In the genomic region with DNA sequence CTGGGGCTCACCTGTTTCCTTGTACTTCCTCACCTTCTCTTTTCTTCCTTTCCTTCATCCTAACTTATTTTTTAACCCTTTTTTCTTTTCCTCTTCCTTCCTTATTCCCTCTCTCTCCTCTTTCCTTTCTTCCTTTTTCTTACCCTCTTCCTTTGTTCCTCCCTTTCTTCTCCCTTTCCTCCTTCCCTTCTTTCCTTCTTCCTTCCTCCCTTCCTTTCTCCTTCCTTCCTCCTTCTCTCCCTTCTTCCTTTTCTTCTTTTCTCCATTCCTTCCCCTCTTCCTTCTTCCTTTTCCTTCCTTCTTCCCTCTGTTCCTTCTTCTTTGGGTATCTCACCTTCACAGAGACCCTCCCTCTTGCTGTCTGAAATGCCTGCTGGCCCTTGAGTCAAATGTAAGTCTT, we compare ENCODE assay signal across 26 cellular contexts.
"Had no signal": no experiment of that assay in that cellular context is flagged by ENCODE, and none has a peak within 500 bp of the region (broad histone marks: within the 10 kb centered on the region; RNA-seq: fewer than 3 reads in every experiment).

No MANE protein-coding gene starts in this region.

- DNase-seq: activated CD4-positive, alpha-beta T cell treated with anti-CD3 and anti-CD28 coated beads for 48 hours; activated CD4-positive, alpha-beta T cell treated with anti-CD3 and anti-CD28 coated beads, Interleukin-2, amount 50 U/mL, for 4 hours; activated CD8-positive, alpha-beta T cell treated with anti-CD3 and anti-CD28 coated beads, Interleukin-2, amount 10 ng/mL, durations not matched to agents 7 days and 5 days; activated effector memory CD4-positive, alpha-beta T cell treated with Interleukin-2 at 50 U/mL for 16 hours; activated naive CD4-positive, alpha-beta T cell; activated T-cell treated with anti-CD3 and anti-CD28 coated beads, Interleukin-2, amount 50 U/mL, for 24 hours; aorta; MG63; NCI-H1105 treated with DMSO at 0.1 percent for 48 hours; NCI-H1436 treated with DMSO at 0.1 percent for 48 hours; NCI-H187; NCI-H2081; NCI-H510A treated with DMSO at 0.1 percent for 48 hours; NCI-H69; NK-92 treated with Interleukin-12 subunit alpha and Interleukin-12 subunit beta, amount 100 ng/mL, for 24 hours; OCI-M1; RPMI8226; T-cell; WERI-Rb-1 had no signal

- H3K27me3 Mint-ChIP-seq: central memory CD8-positive, alpha-beta T cell had no signal

- ATAC-seq: activated CD4-positive, CD25-positive, alpha-beta regulatory T cell treated with anti-CD3 and anti-CD28 coated beads, Interleukin-2, amount 50 U/mL, for 24 hours; activated CD8-positive, alpha-beta T cell treated with anti-CD3 and anti-CD28 coated beads, Interleukin-2, amount 10 ng/mL, durations not matched to agents 7 days and 5 days; Panc1; Right ventricle myocardium inferior; T-cell had no signal

- H3K36me3 Mint-ChIP-seq: activated naive CD4-positive, alpha-beta T cell treated with anti-CD3 and anti-CD28 coated beads, Interleukin-2, amount 50 U/mL, for 24 hours; T-cell had no signal

- H3K36me3 ChIP-seq: MG63, WERI-Rb-1 had no signal

- H3K4me1 Mint-ChIP-seq: activated naive CD4-positive, alpha-beta T cell treated with anti-CD3 and anti-CD28 coated beads, Interleukin-2, amount 50 U/mL, for 24 hours; central memory CD8-positive, alpha-beta T cell; T-cell had no signal

- H3K4me3 Mint-ChIP-seq: activated CD8-positive, alpha-beta T cell treated with anti-CD3 and anti-CD28 coated beads, Interleukin-2, amount 10 ng/mL, durations not matched to agents 7 days and 5 days; activated naive CD4-positive, alpha-beta T cell treated with anti-CD3 and anti-CD28 coated beads, Interleukin-2, amount 50 U/mL, for 24 hours; activated T-cell treated with anti-CD3 and anti-CD28 coated beads, Interleukin-2, amount 50 U/mL, for 24 hours; activated T-helper 1 cell treated with anti-CD3 and anti-CD28 coated beads, Interleukin-12 subunit alpha, Interleukin-12 subunit beta, Interleukin-2, Interleukin-4 antibody, amounts not matched to agents 30 ng/mL and 10 ng/mL and 1 ng/mL, durations not matched to agents 14 hours and 24 hours and 36 hours; central memory CD8-positive, alpha-beta T cell; T-cell had no signal

- H3K27me3 ChIP-seq: MG63 had no signal

- H3K27ac ChIP-seq: SK-N-MC, WERI-Rb-1 had no signal

- H3K9me3 Mint-ChIP-seq: activated naive CD4-positive, alpha-beta T cell treated with anti-CD3 and anti-CD28 coated beads, Interleukin-2, amount 50 U/mL, for 24 hours; activated T-cell treated with anti-CD3 and anti-CD28 coated beads, Interleukin-2, amount 50 U/mL, for 24 hours; activated T-helper 1 cell treated with anti-CD3 and anti-CD28 coated beads, Interleukin-12 subunit alpha, Interleukin-12 subunit beta, Interleukin-2, Interleukin-4 antibody, amounts not matched to agents 30 ng/mL and 10 ng/mL and 1 ng/mL, durations not matched to agents 14 hours and 24 hours and 36 hours; central memory CD8-positive, alpha-beta T cell; T-cell had no signal

- H3K4me3 ChIP-seq: MG63, SK-N-MC had no signal

- H3K27ac Mint-ChIP-seq: activated CD8-positive, alpha-beta T cell treated with anti-CD3 and anti-CD28 coated beads, Interleukin-2, amount 10 ng/mL, durations not matched to agents 7 days and 5 days; activated naive CD4-positive, alpha-beta T cell treated with anti-CD3 and anti-CD28 coated beads, Interleukin-2, amount 50 U/mL, for 24 hours; activated T-cell treated with anti-CD3 and anti-CD28 coated beads, Interleukin-2, amount 50 U/mL, for 24 hours; activated T-helper 1 cell treated with anti-CD3 and anti-CD28 coated beads, Interleukin-12 subunit alpha, Interleukin-12 subunit beta, Interleukin-2, Interleukin-4 antibody, amounts not matched to agents 30 ng/mL and 10 ng/mL and 1 ng/mL, durations not matched to agents 14 hours and 24 hours and 36 hours; T-cell had no signal
